Comparison of ENCODE assay signal across 1 cellular context in the genomic region with DNA sequence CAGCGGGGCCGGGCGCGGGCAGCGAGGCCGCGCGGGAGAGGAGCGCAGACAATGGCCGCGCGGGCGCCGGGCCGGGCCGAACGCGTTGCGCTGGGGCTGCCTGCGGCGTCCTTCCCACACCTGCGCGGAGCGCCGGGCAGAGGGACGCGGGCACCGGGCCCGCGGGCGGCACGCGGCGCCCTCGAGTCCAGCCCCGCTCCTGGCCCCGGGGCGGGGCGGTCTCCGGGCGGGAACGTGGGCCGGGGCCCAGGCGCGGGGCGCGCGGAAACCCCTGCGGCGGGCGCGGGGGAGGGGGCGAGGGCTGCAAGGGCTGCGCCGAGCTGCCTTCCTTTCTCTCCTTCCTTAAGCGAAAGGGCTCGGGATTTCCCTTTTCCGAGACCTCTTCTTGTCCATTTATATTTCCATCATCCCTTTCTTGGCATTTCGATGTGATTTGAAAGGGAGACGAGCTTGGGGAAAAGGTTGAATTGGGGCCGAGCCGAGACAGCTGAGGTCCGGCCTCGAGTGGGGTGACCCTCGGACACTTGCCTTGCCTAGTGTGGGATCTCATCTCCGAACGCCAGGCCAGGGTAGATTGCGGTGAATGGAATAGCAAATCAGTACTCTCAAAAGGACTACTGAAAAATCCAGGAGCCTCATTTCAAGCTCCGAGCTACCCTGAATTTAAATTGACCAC.
A peak's percentile ranks its signal among the peaks of the same experiment; 100 is the strongest.
TF ChIP-seq lines count a peak whose summit lies in the region.

No MANE protein-coding gene starts in this region.

TF ChIP-seq in HepG2, 621 proteins besides CTCF, POLR2A, EP300 and RAD21 (continued from another document and continues in another):
- no peak for TF ChIP-seq FOXK2 (IDR thresholded peaks at IDR 0.05)
- no peak for TF ChIP-seq SMARCC2 (IDR thresholded peaks at IDR 0.05)
- no peak for TF ChIP-seq ISX (CRISPR knock-in tag; conservative IDR thresholded peaks at IDR 0.05)
- peak; percentile 74 for TF ChIP-seq ZFY (CRISPR knock-in tag; IDR thresholded peaks at IDR 0.05)
- no peak for TF ChIP-seq ZFP37 (CRISPR knock-in tag; IDR thresholded peaks at IDR 0.05; ENCODE audit: borderline replicate concordance)
- no peak for TF ChIP-seq ZC3H4 (CRISPR knock-in tag; IDR thresholded peaks at IDR 0.05; ENCODE audit: borderline replicate concordance)
- TF ChIP-seq, protein P1, sequence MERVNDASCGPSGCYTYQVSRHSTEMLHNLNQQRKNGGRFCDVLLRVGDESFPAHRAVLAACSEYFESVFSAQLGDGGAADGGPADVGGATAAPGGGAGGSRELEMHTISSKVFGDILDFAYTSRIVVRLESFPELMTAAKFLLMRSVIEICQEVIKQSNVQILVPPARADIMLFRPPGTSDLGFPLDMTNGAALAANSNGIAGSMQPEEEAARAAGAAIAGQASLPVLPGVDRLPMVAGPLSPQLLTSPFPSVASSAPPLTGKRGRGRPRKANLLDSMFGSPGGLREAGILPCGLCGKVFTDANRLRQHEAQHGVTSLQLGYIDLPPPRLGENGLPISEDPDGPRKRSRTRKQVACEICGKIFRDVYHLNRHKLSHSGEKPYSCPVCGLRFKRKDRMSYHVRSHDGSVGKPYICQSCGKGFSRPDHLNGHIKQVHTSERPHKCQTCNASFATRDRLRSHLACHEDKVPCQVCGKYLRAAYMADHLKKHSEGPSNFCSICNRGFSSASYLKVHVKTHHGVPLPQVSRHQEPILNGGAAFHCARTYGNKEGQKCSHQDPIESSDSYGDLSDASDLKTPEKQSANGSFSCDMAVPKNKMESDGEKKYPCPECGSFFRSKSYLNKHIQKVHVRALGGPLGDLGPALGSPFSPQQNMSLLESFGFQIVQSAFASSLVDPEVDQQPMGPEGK (CRISPR knock-in tag; IDR thresholded peaks at IDR 0.05), result 0 out of 2 replicates have a peak, but pooled peaks have one; percentile 30
- TF ChIP-seq, protein P2, sequence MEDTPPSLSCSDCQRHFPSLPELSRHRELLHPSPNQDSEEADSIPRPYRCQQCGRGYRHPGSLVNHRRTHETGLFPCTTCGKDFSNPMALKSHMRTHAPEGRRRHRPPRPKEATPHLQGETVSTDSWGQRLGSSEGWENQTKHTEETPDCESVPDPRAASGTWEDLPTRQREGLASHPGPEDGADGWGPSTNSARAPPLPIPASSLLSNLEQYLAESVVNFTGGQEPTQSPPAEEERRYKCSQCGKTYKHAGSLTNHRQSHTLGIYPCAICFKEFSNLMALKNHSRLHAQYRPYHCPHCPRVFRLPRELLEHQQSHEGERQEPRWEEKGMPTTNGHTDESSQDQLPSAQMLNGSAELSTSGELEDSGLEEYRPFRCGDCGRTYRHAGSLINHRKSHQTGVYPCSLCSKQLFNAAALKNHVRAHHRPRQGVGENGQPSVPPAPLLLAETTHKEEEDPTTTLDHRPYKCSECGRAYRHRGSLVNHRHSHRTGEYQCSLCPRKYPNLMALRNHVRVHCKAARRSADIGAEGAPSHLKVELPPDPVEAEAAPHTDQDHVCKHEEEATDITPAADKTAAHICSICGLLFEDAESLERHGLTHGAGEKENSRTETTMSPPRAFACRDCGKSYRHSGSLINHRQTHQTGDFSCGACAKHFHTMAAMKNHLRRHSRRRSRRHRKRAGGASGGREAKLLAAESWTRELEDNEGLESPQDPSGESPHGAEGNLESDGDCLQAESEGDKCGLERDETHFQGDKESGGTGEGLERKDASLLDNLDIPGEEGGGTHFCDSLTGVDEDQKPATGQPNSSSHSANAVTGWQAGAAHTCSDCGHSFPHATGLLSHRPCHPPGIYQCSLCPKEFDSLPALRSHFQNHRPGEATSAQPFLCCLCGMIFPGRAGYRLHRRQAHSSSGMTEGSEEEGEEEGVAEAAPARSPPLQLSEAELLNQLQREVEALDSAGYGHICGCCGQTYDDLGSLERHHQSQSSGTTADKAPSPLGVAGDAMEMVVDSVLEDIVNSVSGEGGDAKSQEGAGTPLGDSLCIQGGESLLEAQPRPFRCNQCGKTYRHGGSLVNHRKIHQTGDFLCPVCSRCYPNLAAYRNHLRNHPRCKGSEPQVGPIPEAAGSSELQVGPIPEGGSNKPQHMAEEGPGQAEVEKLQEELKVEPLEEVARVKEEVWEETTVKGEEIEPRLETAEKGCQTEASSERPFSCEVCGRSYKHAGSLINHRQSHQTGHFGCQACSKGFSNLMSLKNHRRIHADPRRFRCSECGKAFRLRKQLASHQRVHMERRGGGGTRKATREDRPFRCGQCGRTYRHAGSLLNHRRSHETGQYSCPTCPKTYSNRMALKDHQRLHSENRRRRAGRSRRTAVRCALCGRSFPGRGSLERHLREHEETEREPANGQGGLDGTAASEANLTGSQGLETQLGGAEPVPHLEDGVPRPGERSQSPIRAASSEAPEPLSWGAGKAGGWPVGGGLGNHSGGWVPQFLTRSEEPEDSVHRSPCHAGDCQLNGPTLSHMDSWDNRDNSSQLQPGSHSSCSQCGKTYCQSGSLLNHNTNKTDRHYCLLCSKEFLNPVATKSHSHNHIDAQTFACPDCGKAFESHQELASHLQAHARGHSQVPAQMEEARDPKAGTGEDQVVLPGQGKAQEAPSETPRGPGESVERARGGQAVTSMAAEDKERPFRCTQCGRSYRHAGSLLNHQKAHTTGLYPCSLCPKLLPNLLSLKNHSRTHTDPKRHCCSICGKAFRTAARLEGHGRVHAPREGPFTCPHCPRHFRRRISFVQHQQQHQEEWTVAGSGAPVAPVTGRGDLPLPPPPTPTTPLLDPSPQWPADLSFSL (CRISPR knock-in tag; IDR thresholded peaks at IDR 0.05), result no peak
- TF ChIP-seq U2AF2 (IDR thresholded peaks at IDR 0.05; ENCODE audit: low read depth, low read length), result no peak
- no peak for TF ChIP-seq ATAD3A (CRISPR knock-in tag; IDR thresholded peaks at IDR 0.05)
- TF ChIP-seq ZNF253 (CRISPR knock-in tag; IDR thresholded peaks at IDR 0.05; ENCODE audit: borderline replicate concordance), result no peak
- no peak for TF ChIP-seq TGIF2 (CRISPR knock-in tag; IDR thresholded peaks at IDR 0.05)
- TF ChIP-seq, protein P3, sequence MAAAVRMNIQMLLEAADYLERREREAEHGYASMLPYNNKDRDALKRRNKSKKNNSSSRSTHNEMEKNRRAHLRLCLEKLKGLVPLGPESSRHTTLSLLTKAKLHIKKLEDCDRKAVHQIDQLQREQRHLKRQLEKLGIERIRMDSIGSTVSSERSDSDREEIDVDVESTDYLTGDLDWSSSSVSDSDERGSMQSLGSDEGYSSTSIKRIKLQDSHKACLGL (CRISPR knock-in tag; IDR thresholded peaks at IDR 0.05), result no peak
- TF ChIP-seq CCDC6 (CRISPR knock-in tag; IDR thresholded peaks at IDR 0.05), result no peak
- no peak for TF ChIP-seq ZNF761 (CRISPR knock-in tag; conservative IDR thresholded peaks at IDR 0.05)
- TF ChIP-seq, protein P4, sequence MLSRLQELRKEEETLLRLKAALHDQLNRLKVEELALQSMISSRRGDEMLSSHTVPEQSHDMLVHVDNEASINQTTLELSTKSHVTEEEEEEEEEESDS (CRISPR knock-in tag; IDR thresholded peaks at IDR 0.05; ENCODE audit: borderline replicate concordance), result no peak
- no peak for TF ChIP-seq CCAR2 (optimal IDR thresholded peaks at IDR 0.05; ENCODE audit: low read depth, low read length)
- TF ChIP-seq ZNF337 (CRISPR knock-in tag; IDR thresholded peaks at IDR 0.05; ENCODE audit: borderline replicate concordance, low read depth), result no peak
- no peak for TF ChIP-seq HCFC1 (IDR thresholded peaks at IDR 0.05; ENCODE audit: low read depth, low read length)
- TF ChIP-seq, protein P5, sequence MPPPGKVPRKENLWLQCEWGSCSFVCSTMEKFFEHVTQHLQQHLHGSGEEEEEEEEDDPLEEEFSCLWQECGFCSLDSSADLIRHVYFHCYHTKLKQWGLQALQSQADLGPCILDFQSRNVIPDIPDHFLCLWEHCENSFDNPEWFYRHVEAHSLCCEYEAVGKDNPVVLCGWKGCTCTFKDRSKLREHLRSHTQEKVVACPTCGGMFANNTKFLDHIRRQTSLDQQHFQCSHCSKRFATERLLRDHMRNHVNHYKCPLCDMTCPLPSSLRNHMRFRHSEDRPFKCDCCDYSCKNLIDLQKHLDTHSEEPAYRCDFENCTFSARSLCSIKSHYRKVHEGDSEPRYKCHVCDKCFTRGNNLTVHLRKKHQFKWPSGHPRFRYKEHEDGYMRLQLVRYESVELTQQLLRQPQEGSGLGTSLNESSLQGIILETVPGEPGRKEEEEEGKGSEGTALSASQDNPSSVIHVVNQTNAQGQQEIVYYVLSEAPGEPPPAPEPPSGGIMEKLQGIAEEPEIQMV (CRISPR knock-in tag; IDR thresholded peaks at IDR 0.05; ENCODE audit: low read depth), result no peak
- no peak for TF ChIP-seq RORA (CRISPR knock-in tag; IDR thresholded peaks at IDR 0.05)
- TF ChIP-seq, protein P6, sequence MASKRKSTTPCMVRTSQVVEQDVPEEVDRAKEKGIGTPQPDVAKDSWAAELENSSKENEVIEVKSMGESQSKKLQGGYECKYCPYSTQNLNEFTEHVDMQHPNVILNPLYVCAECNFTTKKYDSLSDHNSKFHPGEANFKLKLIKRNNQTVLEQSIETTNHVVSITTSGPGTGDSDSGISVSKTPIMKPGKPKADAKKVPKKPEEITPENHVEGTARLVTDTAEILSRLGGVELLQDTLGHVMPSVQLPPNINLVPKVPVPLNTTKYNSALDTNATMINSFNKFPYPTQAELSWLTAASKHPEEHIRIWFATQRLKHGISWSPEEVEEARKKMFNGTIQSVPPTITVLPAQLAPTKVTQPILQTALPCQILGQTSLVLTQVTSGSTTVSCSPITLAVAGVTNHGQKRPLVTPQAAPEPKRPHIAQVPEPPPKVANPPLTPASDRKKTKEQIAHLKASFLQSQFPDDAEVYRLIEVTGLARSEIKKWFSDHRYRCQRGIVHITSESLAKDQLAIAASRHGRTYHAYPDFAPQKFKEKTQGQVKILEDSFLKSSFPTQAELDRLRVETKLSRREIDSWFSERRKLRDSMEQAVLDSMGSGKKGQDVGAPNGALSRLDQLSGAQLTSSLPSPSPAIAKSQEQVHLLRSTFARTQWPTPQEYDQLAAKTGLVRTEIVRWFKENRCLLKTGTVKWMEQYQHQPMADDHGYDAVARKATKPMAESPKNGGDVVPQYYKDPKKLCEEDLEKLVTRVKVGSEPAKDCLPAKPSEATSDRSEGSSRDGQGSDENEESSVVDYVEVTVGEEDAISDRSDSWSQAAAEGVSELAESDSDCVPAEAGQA (IDR thresholded peaks at IDR 0.05; ENCODE audit: low read depth), result no peak
- TF ChIP-seq, protein P6 (CRISPR knock-in tag; IDR thresholded peaks at IDR 0.05; ENCODE audit: borderline replicate concordance), result no peak
- no peak for TF ChIP-seq MIER3 (CRISPR knock-in tag; IDR thresholded peaks at IDR 0.05; ENCODE audit: borderline replicate concordance)
- TF ChIP-seq JDP2 (CRISPR knock-in tag; IDR thresholded peaks at IDR 0.05; ENCODE audit: borderline replicate concordance), result no peak; the same call in 1 of the 2 replicates
- no peak for TF ChIP-seq CHCHD3 (CRISPR knock-in tag; IDR thresholded peaks at IDR 0.05)
- 0 out of 2 replicates have a peak, but pooled peaks have one; percentile 40 for TF ChIP-seq ZBTB7B (CRISPR knock-in tag; IDR thresholded peaks at IDR 0.05)
- peak; percentile 26; the same call in 1 of the 2 replicates for TF ChIP-seq GATAD2A (CRISPR knock-in tag; IDR thresholded peaks at IDR 0.05)
- no peak for TF ChIP-seq SP5 (CRISPR knock-in tag; IDR thresholded peaks at IDR 0.05; ENCODE audit: borderline replicate concordance, low read depth)
- no peak for TF ChIP-seq PAWR (CRISPR knock-in tag; IDR thresholded peaks at IDR 0.05; ENCODE audit: borderline replicate concordance)
- TF ChIP-seq ZNF501 (CRISPR knock-in tag; IDR thresholded peaks at IDR 0.05), result no peak
- no peak for TF ChIP-seq MED8 (CRISPR knock-in tag; IDR thresholded peaks at IDR 0.05; ENCODE audit: insufficient replicate concordance)
- TF ChIP-seq, protein P7, sequence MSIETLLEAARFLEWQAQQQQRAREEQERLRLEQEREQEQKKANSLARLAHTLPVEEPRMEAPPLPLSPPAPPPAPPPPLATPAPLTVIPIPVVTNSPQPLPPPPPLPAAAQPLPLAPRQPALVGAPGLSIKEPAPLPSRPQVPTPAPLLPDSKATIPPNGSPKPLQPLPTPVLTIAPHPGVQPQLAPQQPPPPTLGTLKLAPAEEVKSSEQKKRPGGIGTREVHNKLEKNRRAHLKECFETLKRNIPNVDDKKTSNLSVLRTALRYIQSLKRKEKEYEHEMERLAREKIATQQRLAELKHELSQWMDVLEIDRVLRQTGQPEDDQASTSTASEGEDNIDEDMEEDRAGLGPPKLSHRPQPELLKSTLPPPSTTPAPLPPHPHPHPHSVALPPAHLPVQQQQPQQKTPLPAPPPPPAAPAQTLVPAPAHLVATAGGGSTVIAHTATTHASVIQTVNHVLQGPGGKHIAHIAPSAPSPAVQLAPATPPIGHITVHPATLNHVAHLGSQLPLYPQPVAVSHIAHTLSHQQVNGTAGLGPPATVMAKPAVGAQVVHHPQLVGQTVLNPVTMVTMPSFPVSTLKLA (IDR thresholded peaks at IDR 0.05), result no peak
- TF ChIP-seq, protein P8, sequence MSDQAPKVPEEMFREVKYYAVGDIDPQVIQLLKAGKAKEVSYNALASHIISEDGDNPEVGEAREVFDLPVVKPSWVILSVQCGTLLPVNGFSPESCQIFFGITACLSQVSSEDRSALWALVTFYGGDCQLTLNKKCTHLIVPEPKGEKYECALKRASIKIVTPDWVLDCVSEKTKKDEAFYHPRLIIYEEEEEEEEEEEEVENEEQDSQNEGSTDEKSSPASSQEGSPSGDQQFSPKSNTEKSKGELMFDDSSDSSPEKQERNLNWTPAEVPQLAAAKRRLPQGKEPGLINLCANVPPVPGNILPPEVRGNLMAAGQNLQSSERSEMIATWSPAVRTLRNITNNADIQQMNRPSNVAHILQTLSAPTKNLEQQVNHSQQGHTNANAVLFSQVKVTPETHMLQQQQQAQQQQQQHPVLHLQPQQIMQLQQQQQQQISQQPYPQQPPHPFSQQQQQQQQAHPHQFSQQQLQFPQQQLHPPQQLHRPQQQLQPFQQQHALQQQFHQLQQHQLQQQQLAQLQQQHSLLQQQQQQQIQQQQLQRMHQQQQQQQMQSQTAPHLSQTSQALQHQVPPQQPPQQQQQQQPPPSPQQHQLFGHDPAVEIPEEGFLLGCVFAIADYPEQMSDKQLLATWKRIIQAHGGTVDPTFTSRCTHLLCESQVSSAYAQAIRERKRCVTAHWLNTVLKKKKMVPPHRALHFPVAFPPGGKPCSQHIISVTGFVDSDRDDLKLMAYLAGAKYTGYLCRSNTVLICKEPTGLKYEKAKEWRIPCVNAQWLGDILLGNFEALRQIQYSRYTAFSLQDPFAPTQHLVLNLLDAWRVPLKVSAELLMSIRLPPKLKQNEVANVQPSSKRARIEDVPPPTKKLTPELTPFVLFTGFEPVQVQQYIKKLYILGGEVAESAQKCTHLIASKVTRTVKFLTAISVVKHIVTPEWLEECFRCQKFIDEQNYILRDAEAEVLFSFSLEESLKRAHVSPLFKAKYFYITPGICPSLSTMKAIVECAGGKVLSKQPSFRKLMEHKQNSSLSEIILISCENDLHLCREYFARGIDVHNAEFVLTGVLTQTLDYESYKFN (CRISPR knock-in tag; conservative IDR thresholded peaks at IDR 0.05), result no peak
- no peak for TF ChIP-seq TCF7 (IDR thresholded peaks at IDR 0.05; ENCODE audit: low read depth)
- no peak for TF ChIP-seq ZNF709 (CRISPR knock-in tag; IDR thresholded peaks at IDR 0.05)
